2 cellular contexts compared by ENCODE assay signal in genomic region chr5:55278778-55279177, GRCh38.
TF ChIP-seq lines count a peak whose summit lies in the region.

No MANE protein-coding gene starts in this region.

TF ChIP-seq in SK-N-SH, 30 proteins besides CTCF, POLR2A, EP300 and RAD21 (continued from another document):
- TF ChIP-seq, protein P1, sequence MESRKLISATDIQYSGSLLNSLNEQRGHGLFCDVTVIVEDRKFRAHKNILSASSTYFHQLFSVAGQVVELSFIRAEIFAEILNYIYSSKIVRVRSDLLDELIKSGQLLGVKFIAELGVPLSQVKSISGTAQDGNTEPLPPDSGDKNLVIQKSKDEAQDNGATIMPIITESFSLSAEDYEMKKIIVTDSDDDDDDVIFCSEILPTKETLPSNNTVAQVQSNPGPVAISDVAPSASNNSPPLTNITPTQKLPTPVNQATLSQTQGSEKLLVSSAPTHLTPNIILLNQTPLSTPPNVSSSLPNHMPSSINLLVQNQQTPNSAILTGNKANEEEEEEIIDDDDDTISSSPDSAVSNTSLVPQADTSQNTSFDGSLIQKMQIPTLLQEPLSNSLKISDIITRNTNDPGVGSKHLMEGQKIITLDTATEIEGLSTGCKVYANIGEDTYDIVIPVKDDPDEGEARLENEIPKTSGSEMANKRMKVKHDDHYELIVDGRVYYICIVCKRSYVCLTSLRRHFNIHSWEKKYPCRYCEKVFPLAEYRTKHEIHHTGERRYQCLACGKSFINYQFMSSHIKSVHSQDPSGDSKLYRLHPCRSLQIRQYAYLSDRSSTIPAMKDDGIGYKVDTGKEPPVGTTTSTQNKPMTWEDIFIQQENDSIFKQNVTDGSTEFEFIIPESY (IDR thresholded peaks at IDR 0.05; ENCODE audit: borderline replicate concordance, low read depth): no peak
- no peak for TF ChIP-seq MEF2A (IDR thresholded peaks at IDR 0.05; ENCODE audit: borderline replicate concordance, low read depth)

TF ChIP-seq in SK-N-SH treated with all-trans-retinoic acid at 6 μM for 48 hours, 23 proteins besides CTCF, POLR2A, EP300 and RAD21 (continued from another document):
- no peak for TF ChIP-seq PATZ1 (CRISPR knock-in tag; IDR thresholded peaks at IDR 0.05; ENCODE audit: borderline replicate concordance)
- TF ChIP-seq TOX (CRISPR knock-in tag; IDR thresholded peaks at IDR 0.05; ENCODE audit: borderline replicate concordance): no peak
- no peak for TF ChIP-seq ZC3H10 (CRISPR knock-in tag; IDR thresholded peaks at IDR 0.05)
- TF ChIP-seq CSDC2 (CRISPR knock-in tag; IDR thresholded peaks at IDR 0.05): no peak
- TF ChIP-seq, protein P2, sequence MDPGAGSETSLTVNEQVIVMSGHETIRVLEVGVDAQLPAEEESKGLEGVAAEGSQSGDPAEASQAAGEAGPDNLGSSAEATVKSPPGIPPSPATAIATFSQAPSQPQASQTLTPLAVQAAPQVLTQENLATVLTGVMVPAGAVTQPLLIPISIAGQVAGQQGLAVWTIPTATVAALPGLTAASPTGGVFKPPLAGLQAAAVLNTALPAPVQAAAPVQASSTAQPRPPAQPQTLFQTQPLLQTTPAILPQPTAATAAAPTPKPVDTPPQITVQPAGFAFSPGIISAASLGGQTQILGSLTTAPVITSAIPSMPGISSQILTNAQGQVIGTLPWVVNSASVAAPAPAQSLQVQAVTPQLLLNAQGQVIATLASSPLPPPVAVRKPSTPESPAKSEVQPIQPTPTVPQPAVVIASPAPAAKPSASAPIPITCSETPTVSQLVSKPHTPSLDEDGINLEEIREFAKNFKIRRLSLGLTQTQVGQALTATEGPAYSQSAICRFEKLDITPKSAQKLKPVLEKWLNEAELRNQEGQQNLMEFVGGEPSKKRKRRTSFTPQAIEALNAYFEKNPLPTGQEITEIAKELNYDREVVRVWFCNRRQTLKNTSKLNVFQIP (CRISPR knock-in tag; IDR thresholded peaks at IDR 0.05; ENCODE audit: borderline replicate concordance, low read depth): no peak
- no peak for TF ChIP-seq CREB5 (CRISPR knock-in tag; IDR thresholded peaks at IDR 0.05; ENCODE audit: low read depth)
- no peak for TF ChIP-seq SNAI2 (CRISPR knock-in tag; IDR thresholded peaks at IDR 0.05)
- no peak for TF ChIP-seq TCF4 (CRISPR knock-in tag; IDR thresholded peaks at IDR 0.05; ENCODE audit: borderline replicate concordance)
- no peak for TF ChIP-seq GLIS3 (CRISPR knock-in tag; IDR thresholded peaks at IDR 0.05)
- TF ChIP-seq ARNTL (CRISPR knock-in tag; IDR thresholded peaks at IDR 0.05; ENCODE audit: borderline replicate concordance, low read depth): no peak
- no peak for TF ChIP-seq ZNF70 (CRISPR knock-in tag; IDR thresholded peaks at IDR 0.05)
- TF ChIP-seq CSRNP3 (CRISPR knock-in tag; IDR thresholded peaks at IDR 0.05): no peak
